Comparison of ENCODE assay signal across 23 cellular contexts in the genomic region with DNA sequence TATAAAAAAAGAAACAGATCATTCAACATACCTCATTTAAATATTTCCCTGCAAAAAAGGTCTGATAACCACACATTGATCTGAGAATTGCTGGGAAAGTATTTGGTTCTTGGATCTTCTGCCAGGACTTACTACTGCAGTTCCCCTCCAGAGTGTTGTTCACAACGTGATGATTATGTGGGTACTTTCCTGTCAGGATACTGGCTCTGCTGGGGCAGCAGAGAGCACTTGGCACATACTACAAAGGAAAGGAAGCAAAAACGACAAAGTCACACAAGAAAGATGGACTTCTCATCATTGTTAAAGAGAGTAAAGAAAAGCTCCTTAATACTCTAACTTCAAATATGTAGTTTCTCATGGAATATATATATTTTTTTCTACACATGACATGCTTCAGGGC. TPM values are rescaled to one million over a fixed set of nuclear protein-coding genes. Genes with fewer than 3 reads are reported as not detected.
DNase-seq lines count a peak whose midpoint lies in the region; ATAC-seq and TF ChIP-seq lines count a peak whose summit lies in the region.
"Had no signal": no experiment of that assay in that cellular context is flagged by ENCODE, and none has a peak within 500 bp of the region (broad histone marks: within the 10 kb centered on the region; RNA-seq: fewer than 3 reads in every experiment).

No MANE protein-coding gene starts in this region.

- peaks cover 21% of the 10 kb centered on the region for H3K36me3 ChIP-seq in GM23248 (ENCODE audit: low read depth)
- peaks cover 56% of the 10 kb centered on the region for H3K36me3 ChIP-seq in RWPE2 (ENCODE audit: low read depth)
- H3K36me3 ChIP-seq: breast epithelium had no signal

- H3K9me3 ChIP-seq in GM23248 (ENCODE audit: low read depth) (no peaks in the 10 kb centered on the region), RWPE2 (ENCODE audit: severe bottlenecking) (no peaks in the 10 kb centered on the region)
- H3K9me3 ChIP-seq: breast epithelium, left lung had no signal

- H3K36me3 Mint-ChIP-seq in nephron progenitor cell (ENCODE audit: low read depth) = peaks cover 72% of the 10 kb centered on the region

- peak overlapping the region; percentile 57 for H3K27ac Mint-ChIP-seq in nephron progenitor cell
- H3K27ac Mint-ChIP-seq: activated CD4-positive, alpha-beta memory T cell treated with anti-CD3 and anti-CD28 coated beads for 36 hours; H9; T-helper 2 cell treated with Interferon-gamma antibody and Interleukin-4, amounts not matched to agents 5 μg/mL and 100 μg/mL, for 36 hours had no signal

- ATAC-seq in RWPE2 (ENCODE audit: low read depth) (no peak), sciatic nerve (no peak)
- ATAC-seq: left lung; natural killer cell treated with Interleukin-12 subunit alpha and Interleukin-12 subunit beta and Interleukin-15 and Interleukin-18, amount 100 ng/mL, for 72 hours had no signal

- H3K27ac ChIP-seq in GM23248 (no peak overlapping the region), RWPE2 (ENCODE audit: poor library complexity, severe bottlenecking) (peak overlapping the region; percentile 42)
- H3K27ac ChIP-seq: coronary artery had no signal

- DNase-seq in GM23248 (peak; percentile 6), RWPE2 (ENCODE audit: low spot score) (no peak), dermis blood vessel endothelial cell (peak; percentile 82), nephron progenitor cell (no peak), sciatic nerve (ENCODE audit: low spot score) (no peak), HEK293T (ENCODE audit: extremely low spot score) (no peak), DMS114 treated with DMSO at 0.1 percent for 48 hours (lab: John Stamatoyannopoulos, UW; ENCODE audit: unreplicated experiment) (no peak), NCI-H2107 (lab: John Stamatoyannopoulos, UW) (no peak)
- DNase-seq: activated CD4-positive, alpha-beta memory T cell treated with anti-CD3 and anti-CD28 coated beads for 36 hours; activated CD4-positive, CD25-positive, alpha-beta regulatory T cell; activated gamma-delta T cell; activated T-cell treated with anti-CD3 and anti-CD28 coated beads for 4 hours; C1 segment of cervical spinal cord; GDM1; H9; left lung; NCI-H1417; NCI-H524 treated with DMSO at 0.1 percent for 48 hours; stimulated activated CD4-positive, alpha-beta T cell treated with anti-CD3 and anti-CD28 coated beads, Interleukin-1b, Interleukin-23, amount 100 ng/mL, for 48 hours had no signal

- H3K4me3 ChIP-seq in GM23248 (no peak overlapping the region), RWPE2 (ENCODE audit: severe bottlenecking) (no peak overlapping the region)
- H3K4me3 ChIP-seq: breast epithelium, coronary artery, left lung had no signal

- in situ Hi-C loops in GM23248 (cut with MboI) = no loop called here

- intact Hi-C loops in sciatic nerve (cut with DNase I) = no loop called here

- peaks cover 14% of the 10 kb centered on the region; the same call in 1 of the 2 replicates for H3F3A ChIP-seq in GM23248 (ENCODE audit: insufficient read depth)

- no peaks in the 10 kb centered on the region for H3K27me3 Mint-ChIP-seq in nephron progenitor cell (ENCODE audit: low read depth, poor library complexity)
- H3K27me3 Mint-ChIP-seq: activated CD4-positive, alpha-beta memory T cell treated with anti-CD3 and anti-CD28 coated beads for 36 hours; natural killer cell treated with Interleukin-12 subunit alpha and Interleukin-12 subunit beta and Interleukin-15 and Interleukin-18, amount 100 ng/mL, for 72 hours had no signal

- H3K9ac ChIP-seq in GM23248 = no peak overlapping the region

- H3K4me1 Mint-ChIP-seq in nephron progenitor cell = no peaks in the 10 kb centered on the region
- H3K4me1 Mint-ChIP-seq: H9 had no signal

- no peak overlapping the region for H3K4me3 Mint-ChIP-seq in nephron progenitor cell
- H3K4me3 Mint-ChIP-seq: activated CD4-positive, alpha-beta memory T cell treated with anti-CD3 and anti-CD28 coated beads for 36 hours; H9; natural killer cell treated with Interleukin-12 subunit alpha and Interleukin-12 subunit beta and Interleukin-15 and Interleukin-18, amount 100 ng/mL, for 72 hours; T-helper 2 cell treated with Interferon-gamma antibody and Interleukin-4, amounts not matched to agents 5 μg/mL and 100 μg/mL, for 36 hours had no signal

- H3K9me3 Mint-ChIP-seq in nephron progenitor cell = no peaks in the 10 kb centered on the region
- H3K9me3 Mint-ChIP-seq: activated CD4-positive, alpha-beta memory T cell treated with anti-CD3 and anti-CD28 coated beads for 36 hours; natural killer cell treated with Interleukin-12 subunit alpha and Interleukin-12 subunit beta and Interleukin-15 and Interleukin-18, amount 100 ng/mL, for 72 hours; T-helper 2 cell treated with Interferon-gamma antibody and Interleukin-4, amounts not matched to agents 5 μg/mL and 100 μg/mL, for 36 hours had no signal

- CTCF ChIA-PET in HEK293T (lab: Yijun Ruan, JAX) = no interaction called here

- POLR2A ChIA-PET in HEK293T (lab: Yijun Ruan, JAX) = no interaction called here

- peaks cover 21% of the 10 kb centered on the region for H3K4me1 ChIP-seq in GM23248 (ENCODE audit: insufficient read depth)
- peaks cover 27% of the 10 kb centered on the region for H3K4me1 ChIP-seq in RWPE2 (ENCODE audit: insufficient read depth, poor library complexity, severe bottlenecking)
- H3K4me1 ChIP-seq: breast epithelium had no signal

- H3K27me3 ChIP-seq in GM23248 (replicated peaks; ENCODE audit: insufficient read depth) (no peaks in the 10 kb centered on the region), RWPE2 (ENCODE audit: insufficient read depth, poor library complexity, severe bottlenecking) (no peaks in the 10 kb centered on the region)
- H3K27me3 ChIP-seq: breast epithelium, left lung had no signal

- H3K9me2 ChIP-seq in GM23248 (ENCODE audit: insufficient read depth) = no peaks in the 10 kb centered on the region

- H4K20me1 ChIP-seq in GM23248 (ENCODE audit: insufficient read depth) = 0 out of 2 replicates have a peak, but pooled peaks cover 3% of the 10 kb centered on the region

- H3K4me2 ChIP-seq in GM23248 (ENCODE audit: unreplicated experiment) = no peak overlapping the region

- whole genome bisulfite sequencing in GM23248 (ENCODE audit: low coverage in 1 of 2, low lambda C conversion rate in 2 of 2, missing lambda C conversion rate in 2 of 2), 2 experiments = 19 to 21% methylated on average over 2 of the region's 2 CpGs

- no peaks in the 10 kb centered on the region for H3K79me2 ChIP-seq in GM23248 (ENCODE audit: insufficient read depth)

- TF ChIP-seq CTCF in RWPE2 (IDR thresholded peaks at IDR 0.05; ENCODE audit: poor library complexity, severe bottlenecking) (no peak), nephron progenitor cell (IDR thresholded peaks at IDR 0.05) (no peak)

- no peak overlapping the region for H2AFZ ChIP-seq in GM23248

TF ChIP-seq in HEK293T, 16 proteins besides CTCF, POLR2A, EP300 and RAD21:
- TF ChIP-seq ARNT (IDR thresholded peaks at IDR 0.05) (no peak), PKNOX1 (IDR thresholded peaks at IDR 0.05) (no peak), FOXM1 (IDR thresholded peaks at IDR 0.05; ENCODE audit: borderline replicate concordance) (no peak), TARDBP (IDR thresholded peaks at IDR 0.05) (no peak)

RNA-seq across cellular contexts. Expression of gene GNS, which starts 11.5 kb away (rescaled TPM):
- total RNA-seq in GM23248 (2014; rRNA removed; shearing (Covaris generic)) = 121 and 129 TPM in 2 replicates
- 75.5 and 76.6 TPM in 2 replicates for polyA plus RNA-seq in GM23248 (2016; fragmentation: Nextera tagmentation; extraction: Ambion mirVana)
- total RNA-seq in dermis blood vessel endothelial cell (346 and 388 TPM in 2 replicates), sciatic nerve (82.8 TPM)

Comparison
In these comparisons a context has a peak if more than half of its experiments do, and no peak if none do; other contexts are left out.
1. DNase-seq: peak in GM23248 (single experiment) and dermis blood vessel endothelial cell (single experiment); none in RWPE2 (single experiment), nephron progenitor cell (single experiment), sciatic nerve (single experiment), HEK293T (single experiment), DMS114 treated with DMSO at 0.1 percent for 48 hours (single experiment) and NCI-H2107 (single experiment).